10 cellular contexts compared by ENCODE assay signal in genomic region chr7:140899883-140900282, GRCh38. TPM values are rescaled to one million over a fixed set of nuclear protein-coding genes. Genes with fewer than 3 reads are reported as not detected.
A peak's percentile ranks its signal among the peaks of the same experiment; 100 is the strongest.
DNase-seq lines count a peak whose midpoint lies in the region; ATAC-seq, FAIRE-seq and TF ChIP-seq lines count a peak whose summit lies in the region.
"Had no signal": no experiment of that assay in that cellular context is flagged by ENCODE, and none has a peak within 500 bp of the region (broad histone marks: within the 10 kb centered on the region; RNA-seq: fewer than 3 reads in every experiment).

No MANE protein-coding gene starts in this region.

- H3K27ac Mint-ChIP-seq in activated T-cell treated with anti-CD3 and anti-CD28 coated beads, Interleukin-2, amount 50 U/mL, for 72 hours = peak overlapping the region; percentile 26
- no peak overlapping the region for H3K27ac Mint-ChIP-seq in activated T-cell treated with anti-CD3 and anti-CD28 coated beads, Interleukin-2, amount 50 U/mL, for 24 hours

- no peak for ATAC-seq in activated T-cell treated with anti-CD3 and anti-CD28 coated beads, Interleukin-2, amount 50 U/mL, for 72 hours (replicated peaks in 1 of 2)
- no peak for ATAC-seq in GM18868 (IDR thresholded peaks at IDR 0.05; ENCODE audit: unreplicated experiment)

- FAIRE-seq in frontal cortex (lab: Jason Lieb, UNC) (no peak), GM12892 (lab: Jason Lieb, UNC) (no peak)
- FAIRE-seq: keratinocyte had no signal

- no peak for TF ChIP-seq POLR2A in GM12892 (IDR thresholded peaks at IDR 0.05; ENCODE audit: low read depth, low read length)

- H3K9me3 Mint-ChIP-seq in activated T-cell treated with anti-CD3 and anti-CD28 coated beads, Interleukin-2, amount 50 U/mL, for 72 hours = peaks cover 0 to 2% of the 10 kb centered on the region in 2 donors
- peaks cover 6% of the 10 kb centered on the region for H3K9me3 Mint-ChIP-seq in activated T-cell treated with anti-CD3 and anti-CD28 coated beads, Interleukin-2, amount 50 U/mL, for 24 hours

- peaks cover 2 to 6% of the 10 kb centered on the region in 2 donors for H3K36me3 Mint-ChIP-seq in activated T-cell treated with anti-CD3 and anti-CD28 coated beads, Interleukin-2, amount 50 U/mL, for 72 hours (ENCODE audit: insufficient read depth in 2 of 2)
- peaks cover 19% of the 10 kb centered on the region for H3K36me3 Mint-ChIP-seq in activated T-cell treated with anti-CD3 and anti-CD28 coated beads, Interleukin-2, amount 50 U/mL, for 24 hours (ENCODE audit: low read depth)

- no peaks in the 10 kb centered on the region for H3K27me3 Mint-ChIP-seq in activated T-cell treated with anti-CD3 and anti-CD28 coated beads, Interleukin-2, amount 50 U/mL, for 72 hours (ENCODE audit: low read depth)
- H3K27me3 Mint-ChIP-seq in activated T-cell treated with anti-CD3 and anti-CD28 coated beads, Interleukin-2, amount 50 U/mL, for 24 hours = no peaks in the 10 kb centered on the region

- DNase-seq in activated T-cell treated with anti-CD3 and anti-CD28 coated beads, Interleukin-2, amount 50 U/mL, for 72 hours = no peak
- no peak for DNase-seq in activated T-cell treated with anti-CD3 and anti-CD28 coated beads, Interleukin-2, amount 50 U/mL, for 24 hours
- DNase-seq in NCI-H524 (lab: John Stamatoyannopoulos, UW) = peak; percentile 21 to 57
- peak; percentile 17 to 18 for DNase-seq in frontal cortex (ENCODE audit: low spot score in 2 of 2)
- peak; percentile 34 for DNase-seq in retina
- no peak for DNase-seq in activated CD8-positive, alpha-beta memory T cell treated with anti-CD3 and anti-CD28 coated beads for 24 hours
- DNase-seq in GM12892 (ENCODE audit: insufficient read length) = no peak
- DNase-seq: ovary had no signal

- H3K4me1 Mint-ChIP-seq in activated T-cell treated with anti-CD3 and anti-CD28 coated beads, Interleukin-2, amount 50 U/mL, for 72 hours (ENCODE audit: low read depth) = peaks cover 73% of the 10 kb centered on the region
- H3K4me1 Mint-ChIP-seq in activated T-cell treated with anti-CD3 and anti-CD28 coated beads, Interleukin-2, amount 50 U/mL, for 24 hours (ENCODE audit: low read depth) = peaks cover 75% of the 10 kb centered on the region

- H3K4me3 Mint-ChIP-seq in activated T-cell treated with anti-CD3 and anti-CD28 coated beads, Interleukin-2, amount 50 U/mL, for 72 hours = no peak overlapping the region
- no peak overlapping the region for H3K4me3 Mint-ChIP-seq in activated T-cell treated with anti-CD3 and anti-CD28 coated beads, Interleukin-2, amount 50 U/mL, for 24 hours

RNA-seq across cellular contexts. Expression of gene BRAF, which starts 24.8 kb away (rescaled TPM):
- total RNA-seq in activated T-cell treated with anti-CD3 and anti-CD28 coated beads, Interleukin-2, amount 50 U/mL, for 72 hours = 10 to 100 TPM; 51.7 to 56.2 TPM
- total RNA-seq in frontal cortex = 95.4 TPM
- 12.2 TPM for polyA plus RNA-seq in GM12892 (2012; ENCODE audit: missing spikeins)

Comparison
In these comparisons a context has a peak if more than half of its experiments do, and no peak if none do; other contexts are left out.
1. DNase-seq: peak in NCI-H524 (2 of 2), frontal cortex (2 of 2) and retina (single experiment); none in activated T-cell treated with anti-CD3 and anti-CD28 coated beads, Interleukin-2, amount 50 U/mL, for 72 hours (0 of 2), activated T-cell treated with anti-CD3 and anti-CD28 coated beads, Interleukin-2, amount 50 U/mL, for 24 hours (single experiment), activated CD8-positive, alpha-beta memory T cell treated with anti-CD3 and anti-CD28 coated beads for 24 hours (single experiment) and GM12892 (single experiment).